3 cellular contexts compared by ENCODE assay signal in genomic region chr11:15031945-15032344, GRCh38. TPM values are rescaled to one million over a fixed set of nuclear protein-coding genes. Genes with fewer than 3 reads are reported as not detected.
"Had no signal": no experiment of that assay in that cellular context is flagged by ENCODE, and none has a peak within 500 bp of the region (broad histone marks: within the 10 kb centered on the region; RNA-seq: fewer than 3 reads in every experiment).

No MANE protein-coding gene starts in this region.

RNA-seq across cellular contexts. Expression of gene CALCB, which starts 41.4 kb away (rescaled TPM):
- total RNA-seq: GM23248, H9, HFFc6 had no signal
- polyA plus RNA-seq: GM23248 had no signal

RNA-seq across cellular contexts. Expression of gene CALCA, which starts 59.8 kb away (rescaled TPM):
- total RNA-seq: H9, HFFc6 had no signal
- polyA plus RNA-seq: GM23248 had no signal
